8 cellular contexts compared by ENCODE assay signal in the genomic region with DNA sequence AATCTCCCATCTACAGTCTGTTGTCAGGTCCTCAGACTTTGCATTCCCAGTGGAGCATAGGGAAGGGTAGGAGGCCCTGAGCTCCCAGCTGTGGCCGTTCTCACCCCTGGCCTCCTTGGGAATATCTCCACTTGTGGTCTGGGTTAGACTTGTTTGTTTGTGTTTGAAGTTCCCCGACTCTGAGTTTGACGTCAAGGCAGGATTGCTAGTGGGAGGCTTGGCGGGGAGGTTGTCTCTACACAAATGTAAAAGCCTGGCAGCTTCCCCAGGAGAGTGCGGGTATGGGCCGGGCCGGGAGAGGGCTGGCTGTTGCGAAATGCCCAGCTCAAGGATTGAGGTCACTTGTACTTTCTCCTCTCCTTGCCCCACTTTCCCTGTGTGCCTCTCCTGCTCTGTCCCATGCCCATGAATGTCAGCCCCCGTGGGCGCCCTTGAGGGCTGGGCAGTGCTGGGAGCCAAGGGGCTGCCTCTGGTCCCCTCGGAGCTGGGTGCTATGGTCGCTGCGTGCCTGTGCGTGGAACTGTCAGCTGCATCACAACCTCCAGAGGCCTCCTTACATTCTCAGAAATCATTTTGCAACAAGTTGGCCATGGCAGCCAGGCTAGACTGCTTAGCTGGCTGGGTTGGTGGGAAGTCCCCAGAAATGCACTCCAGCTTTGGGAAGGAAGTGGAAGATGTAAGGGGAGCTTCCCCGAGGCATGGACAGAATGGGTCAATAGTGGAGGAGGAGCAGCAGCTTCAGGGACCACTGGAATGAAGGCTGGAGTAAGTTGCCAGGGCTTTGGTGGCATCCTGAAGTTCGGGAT.
DNase-seq lines count a peak whose midpoint lies in the region; ATAC-seq and TF ChIP-seq lines count a peak whose summit lies in the region.

No MANE protein-coding gene starts in this region.

- POLR2A ChIA-PET in Caco-2 (lab: Charles Lee), result interaction anchor here (0.6 kb wide), 1 partner anchor 352 kb away, joined by 3 read pairs; no protein-coding TSS in a partner anchor

- DNase-seq in GM03348 (ENCODE audit: low spot score) (peak; percentile 88), cardiac septum (ENCODE audit: low spot score) (peak; percentile 89), sigmoid colon (peak; percentile 96), Caco-2 (no peak), SK-N-DZ (ENCODE audit: low spot score) (no peak), SW 1271 (lab: John Stamatoyannopoulos, UW) (no peak)
- DNase-seq in activated T-helper 1 cell treated with anti-CD3 and anti-CD28 coated beads, Interleukin-12 subunit alpha, Interleukin-12 subunit beta, Interleukin-2, Interleukin-4 antibody, amounts not matched to agents 30 ng/mL and 10 ng/mL and 1 ng/mL, durations not matched to agents 14 hours and 24 hours and 36 hours (ENCODE audit: low spot score), result no peak

- no TSS peak for BruUV-seq in Caco-2 (replicated peaks; lab: Mats Ljungman, UMichigan)

- peak overlapping the region; percentile 65 to 85 (median 76) for H3K27ac ChIP-seq in sigmoid colon

- no peak for TF ChIP-seq POLR2A in sigmoid colon (IDR thresholded peaks at IDR 0.05)

- intact Hi-C loops in activated T-helper 1 cell treated with anti-CD3 and anti-CD28 coated beads, Interleukin-12 subunit alpha, Interleukin-12 subunit beta, Interleukin-2, Interleukin-4 antibody, amounts not matched to agents 30 ng/mL and 10 ng/mL and 1 ng/mL, durations not matched to agents 14 hours and 24 hours and 36 hours (cut with micrococcal nuclease), result loop anchor here (5.0 kb wide), 1 partner anchor 158 kb away; no protein-coding TSS in a partner anchor
- intact Hi-C loops in cardiac septum (cut with DNase I) (no loop called here), sigmoid colon (cut with DNase I) (no loop called here), Caco-2 (cut with micrococcal nuclease; ENCODE audit: unreplicated experiment) (no loop called here)

- no peak overlapping the region for H3K4me3 ChIP-seq in sigmoid colon
- no peak overlapping the region for H3K4me3 ChIP-seq in Caco-2 (ENCODE audit: low read depth, low read length)

- H3K9me3 Mint-ChIP-seq in activated T-helper 1 cell treated with anti-CD3 and anti-CD28 coated beads, Interleukin-12 subunit alpha, Interleukin-12 subunit beta, Interleukin-2, Interleukin-4 antibody, amounts not matched to agents 30 ng/mL and 10 ng/mL and 1 ng/mL, durations not matched to agents 14 hours and 24 hours and 36 hours, result no peaks in the 10 kb centered on the region
- no peaks in the 10 kb centered on the region for H3K9me3 Mint-ChIP-seq in Caco-2 (ENCODE audit: unreplicated experiment)

- peaks cover 2% of the 10 kb centered on the region for H3K27me3 Mint-ChIP-seq in activated T-helper 1 cell treated with anti-CD3 and anti-CD28 coated beads, Interleukin-12 subunit alpha, Interleukin-12 subunit beta, Interleukin-2, Interleukin-4 antibody, amounts not matched to agents 30 ng/mL and 10 ng/mL and 1 ng/mL, durations not matched to agents 14 hours and 24 hours and 36 hours (ENCODE audit: insufficient read depth)
- no peaks in the 10 kb centered on the region for H3K27me3 Mint-ChIP-seq in Caco-2 (ENCODE audit: insufficient read depth, unreplicated experiment)

- H3K4me1 ChIP-seq in sigmoid colon (peaks cover 0 to 51% (median 40%) of the 10 kb centered on the region in 4 donors), Caco-2 (peaks cover 40% of the 10 kb centered on the region)

- H3K4me1 Mint-ChIP-seq in activated T-helper 1 cell treated with anti-CD3 and anti-CD28 coated beads, Interleukin-12 subunit alpha, Interleukin-12 subunit beta, Interleukin-2, Interleukin-4 antibody, amounts not matched to agents 30 ng/mL and 10 ng/mL and 1 ng/mL, durations not matched to agents 14 hours and 24 hours and 36 hours (ENCODE audit: low read depth), result peaks cover 92% of the 10 kb centered on the region
- H3K4me1 Mint-ChIP-seq in Caco-2 (ENCODE audit: low read depth, unreplicated experiment), result peaks cover 45% of the 10 kb centered on the region

- WGBS in sigmoid colon, 2 donors, result 41 to 65% methylated on average over 16 of the region's 16 CpGs

- H3K27ac Mint-ChIP-seq in activated T-helper 1 cell treated with anti-CD3 and anti-CD28 coated beads, Interleukin-12 subunit alpha, Interleukin-12 subunit beta, Interleukin-2, Interleukin-4 antibody, amounts not matched to agents 30 ng/mL and 10 ng/mL and 1 ng/mL, durations not matched to agents 14 hours and 24 hours and 36 hours, result peak overlapping the region; percentile 75
- H3K27ac Mint-ChIP-seq in Caco-2 (ENCODE audit: unreplicated experiment), result no peak overlapping the region

- H3K36me3 Mint-ChIP-seq in activated T-helper 1 cell treated with anti-CD3 and anti-CD28 coated beads, Interleukin-12 subunit alpha, Interleukin-12 subunit beta, Interleukin-2, Interleukin-4 antibody, amounts not matched to agents 30 ng/mL and 10 ng/mL and 1 ng/mL, durations not matched to agents 14 hours and 24 hours and 36 hours (ENCODE audit: low read depth), result peaks cover 15% of the 10 kb centered on the region
- peaks cover 22% of the 10 kb centered on the region for H3K36me3 Mint-ChIP-seq in Caco-2 (ENCODE audit: insufficient read depth, unreplicated experiment)

- TF ChIP-seq CTCF in sigmoid colon (IDR thresholded peaks at IDR 0.05) (no peak), Caco-2 (IDR thresholded peaks at IDR 0.05; ENCODE audit: insufficient read depth in 1 of 2, low read depth in 1 of 2, low read length in 1 of 2, severe bottlenecking in 1 of 2, unreplicated experiment in 1 of 2) (no peak)

- no peaks in the 10 kb centered on the region for H3K9me3 ChIP-seq in sigmoid colon
- H3K9me3 ChIP-seq in Caco-2, result no peaks in the 10 kb centered on the region

- peak in 3 of 4 donors; percentile 29 to 82 (median 33) for TF ChIP-seq EP300 in sigmoid colon (IDR thresholded peaks at IDR 0.05)

- H3K27me3 ChIP-seq in sigmoid colon (no peaks in the 10 kb centered on the region), Caco-2 (replicated peaks; ENCODE audit: control insufficient read depth, insufficient read depth, low read length) (no peaks in the 10 kb centered on the region)

- H3K4me3 Mint-ChIP-seq in activated T-helper 1 cell treated with anti-CD3 and anti-CD28 coated beads, Interleukin-12 subunit alpha, Interleukin-12 subunit beta, Interleukin-2, Interleukin-4 antibody, amounts not matched to agents 30 ng/mL and 10 ng/mL and 1 ng/mL, durations not matched to agents 14 hours and 24 hours and 36 hours, result peak overlapping the region; percentile 56
- no peak overlapping the region for H3K4me3 Mint-ChIP-seq in Caco-2 (ENCODE audit: unreplicated experiment)

- H3K36me3 ChIP-seq in sigmoid colon, result no peaks in the 10 kb centered on the region
- H3K36me3 ChIP-seq in Caco-2 (ENCODE audit: control insufficient read depth, insufficient read depth, low read length), result 0 out of 2 replicates have a peak, but pooled peaks cover 1% of the 10 kb centered on the region

- no peak for ATAC-seq in HG03565 (IDR thresholded peaks at IDR 0.05; ENCODE audit: unreplicated experiment)

- CTCF ChIA-PET in Caco-2 (lab: Charles Lee), result interaction anchor here (0.6 to 1.3 kb wide), 3 partner anchors 12 to 265 kb away, joined by 3 to 5 read pairs (median 3); no protein-coding TSS in a partner anchor

Comparison
In these comparisons a context has a peak if more than half of its experiments do, and no peak if none do; other contexts are left out.
1. DNase-seq: peak in GM03348 (single experiment), cardiac septum (single experiment) and sigmoid colon (single experiment); none in activated T-helper 1 cell treated with anti-CD3 and anti-CD28 coated beads, Interleukin-12 subunit alpha, Interleukin-12 subunit beta, Interleukin-2, Interleukin-4 antibody, amounts not matched to agents 30 ng/mL and 10 ng/mL and 1 ng/mL, durations not matched to agents 14 hours and 24 hours and 36 hours (single experiment), Caco-2 (0 of 2), SK-N-DZ (single experiment) and SW 1271 (0 of 2).